In the genomic region with DNA sequence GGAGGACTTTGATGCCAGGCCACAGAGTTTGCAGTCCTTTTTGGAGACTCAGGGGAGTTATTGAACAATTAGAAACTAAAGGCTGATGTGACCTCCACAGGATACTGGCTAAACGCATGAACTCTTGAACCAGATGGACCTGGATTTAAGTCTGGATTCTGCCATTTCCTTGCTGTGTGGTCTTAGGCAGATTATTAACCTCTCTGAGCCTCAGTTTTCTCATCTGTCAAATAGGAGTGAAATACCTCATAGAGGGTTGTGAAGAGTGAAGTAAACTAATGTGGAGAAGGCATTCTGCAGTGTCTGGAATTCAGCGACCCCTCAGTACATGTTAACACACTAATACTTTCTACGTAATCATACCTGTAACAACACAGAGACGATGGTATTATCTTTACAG, we compare ENCODE assay signal across 2 cellular contexts.
TF ChIP-seq lines count a peak whose summit lies in the region.

No MANE protein-coding gene starts in this region.

TF ChIP-seq in HepG2, 621 proteins besides CTCF, POLR2A, EP300 and RAD21 (continued from another document):
- TF ChIP-seq, protein P1, sequence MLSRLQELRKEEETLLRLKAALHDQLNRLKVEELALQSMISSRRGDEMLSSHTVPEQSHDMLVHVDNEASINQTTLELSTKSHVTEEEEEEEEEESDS (CRISPR knock-in tag; IDR thresholded peaks at IDR 0.05; ENCODE audit: borderline replicate concordance): no peak
- no peak for TF ChIP-seq NCOR1 (IDR thresholded peaks at IDR 0.05; ENCODE audit: borderline replicate concordance, low read length)
TF ChIP-seq in HepG2: peak in this region for 1.

TF ChIP-seq in SK-N-SH, 30 proteins besides CTCF, POLR2A, EP300 and RAD21 (continued from another document):
- TF ChIP-seq TAF1 (IDR thresholded peaks at IDR 0.05; ENCODE audit: borderline replicate concordance, low read depth, low read length) (no peak), POLR2AphosphoS5 (IDR thresholded peaks at IDR 0.05; ENCODE audit: low read depth, low read length) (no peak), ELF1 (IDR thresholded peaks at IDR 0.05) (no peak), GATA2 (CRISPR knock-in tag; IDR thresholded peaks at IDR 0.05) (no peak)
